In genomic region chr5:56813302-56813701, GRCh38 we compare ENCODE assay signal across 11 cellular contexts. TPM values are rescaled to one million over a fixed set of nuclear protein-coding genes. Genes with fewer than 3 reads are reported as not detected.
DNase-seq lines count a peak whose midpoint lies in the region; ATAC-seq and TF ChIP-seq lines count a peak whose summit lies in the region.
"Had no signal": no experiment of that assay in that cellular context is flagged by ENCODE, and none has a peak within 500 bp of the region (broad histone marks: within the 10 kb centered on the region; RNA-seq: fewer than 3 reads in every experiment).

No MANE protein-coding gene starts in this region.

- H3K27me3 Mint-ChIP-seq in dendritic cell treated with granulocyte-macrophage colony-stimulating factor and Interleukin-4, amounts not matched to agents 40 ng/mL and 50 ng/mL, for 4 days: no peaks in the 10 kb centered on the region

- peak overlapping the region; percentile 39 for H3K4me3 Mint-ChIP-seq in dendritic cell treated with granulocyte-macrophage colony-stimulating factor and Interleukin-4, amounts not matched to agents 40 ng/mL and 50 ng/mL, for 4 days

- no peaks in the 10 kb centered on the region for H3K9me3 Mint-ChIP-seq in dendritic cell treated with granulocyte-macrophage colony-stimulating factor and Interleukin-4, amounts not matched to agents 40 ng/mL and 50 ng/mL, for 4 days

- H3K4me2 ChIP-seq in BLaER1 (peak overlapping the region; percentile 96), PC-3 (ENCODE audit: low read length) (0 out of 2 replicates have a peak overlapping the region, but pooled peaks have one; percentile 84)

- no peaks in the 10 kb centered on the region for H3K36me3 ChIP-seq in BLaER1
- no peaks in the 10 kb centered on the region for H3K36me3 ChIP-seq in PC-3 (ENCODE audit: low read depth, low read length)
- H3K36me3 ChIP-seq: SJCRH30 had no signal

- peaks cover 24% of the 10 kb centered on the region for H3K4me1 Mint-ChIP-seq in dendritic cell treated with granulocyte-macrophage colony-stimulating factor and Interleukin-4, amounts not matched to agents 40 ng/mL and 50 ng/mL, for 4 days (ENCODE audit: low read depth)

- DNase-seq in Caki2 (ENCODE audit: low read depth) (peak; percentile 35), PC-3 (no peak), NCI-H187 (lab: John Stamatoyannopoulos, UW) (no peak), D341Med (ENCODE audit: low spot score) (no peak), COLO668 (lab: John Stamatoyannopoulos, UW; ENCODE audit: unreplicated experiment) (no peak)
- DNase-seq in central memory CD4-positive, alpha-beta T cell: no peak
- DNase-seq: foreskin melanocyte, NCI-H2029, SJCRH30 had no signal

- TF ChIP-seq CTCF in PC-3 (conservative IDR thresholded peaks at IDR 0.05; ENCODE audit: low read depth, low read length): no peak

- H3K36me3 Mint-ChIP-seq in dendritic cell treated with granulocyte-macrophage colony-stimulating factor and Interleukin-4, amounts not matched to agents 40 ng/mL and 50 ng/mL, for 4 days (ENCODE audit: low read depth): peaks cover 15% of the 10 kb centered on the region

- in situ Hi-C loops in Caki2 (cut with HindIII; ENCODE audit: low pct_unique_long_range_greater_than_20kb, low sequenced_read_pairs): no loop called here

- CTCF ChIA-PET in PC-3 (lab: Charles Lee): no interaction called here

- H3K27me3 ChIP-seq in BLaER1: no peaks in the 10 kb centered on the region
- H3K27me3 ChIP-seq in PC-3 (ENCODE audit: low read length): no peaks in the 10 kb centered on the region
- H3K27me3 ChIP-seq: SJCRH30 had no signal

- no peak overlapping the region for H2AFZ ChIP-seq in PC-3 (ENCODE audit: low read length)

- H3K4me1 ChIP-seq in BLaER1: peaks cover 30% of the 10 kb centered on the region
- no peaks in the 10 kb centered on the region; the same call in 1 of the 2 replicates for H3K4me1 ChIP-seq in PC-3 (ENCODE audit: insufficient read depth, low read length)
- H3K4me1 ChIP-seq: SJCRH30 had no signal

- no peaks in the 10 kb centered on the region for H3F3A ChIP-seq in PC-3 (ENCODE audit: low read length, unreplicated experiment)

- intact Hi-C loops in PC-3 (cut with micrococcal nuclease): no loop called here
- intact Hi-C loops in dendritic cell treated with granulocyte-macrophage colony-stimulating factor and Interleukin-4, amounts not matched to agents 40 ng/mL and 50 ng/mL, for 4 days (cut with micrococcal nuclease): loop anchor here (5.0 kb wide), 1 partner anchor 81 kb away; no protein-coding TSS in a partner anchor

- H4K20me1 ChIP-seq in BLaER1: no peaks in the 10 kb centered on the region; the same call in 1 of the 2 replicates
- H4K20me1 ChIP-seq in PC-3 (ENCODE audit: low read length): no peaks in the 10 kb centered on the region

- H3K9me3 ChIP-seq in BLaER1 (no peaks in the 10 kb centered on the region), PC-3 (ENCODE audit: low read length) (no peaks in the 10 kb centered on the region)
- H3K9me3 ChIP-seq: SJCRH30 had no signal

- POLR2A ChIA-PET in PC-3 (lab: Charles Lee; ENCODE audit: unreplicated experiment): no interaction called here

- H3K27ac ChIP-seq in BLaER1 (no peak overlapping the region), PC-3 (ENCODE audit: low read length) (no peak overlapping the region)
- H3K27ac ChIP-seq: SJCRH30 had no signal

- no peaks in the 10 kb centered on the region for H3K9me2 ChIP-seq in PC-3 (replicated peaks; ENCODE audit: low read length)

- peak overlapping the region; percentile 99; the same call in 1 of the 2 replicates for H3K9ac ChIP-seq in BLaER1
- H3K9ac ChIP-seq in PC-3 (ENCODE audit: low read length): no peak overlapping the region

- H3K27ac Mint-ChIP-seq in dendritic cell treated with granulocyte-macrophage colony-stimulating factor and Interleukin-4, amounts not matched to agents 40 ng/mL and 50 ng/mL, for 4 days: peak overlapping the region; percentile 96

- ATAC-seq in PC-3: no peak

- H3K4me3 ChIP-seq in BLaER1: peak overlapping the region; percentile 99
- H3K4me3 ChIP-seq in PC-3 (ENCODE audit: low read length): no peak overlapping the region
- H3K4me3 ChIP-seq: SJCRH30 had no signal

- peaks cover 24% of the 10 kb centered on the region for H3K79me2 ChIP-seq in PC-3 (ENCODE audit: low read length)

- no TSS peak for BruUV-seq in PC-3 (replicated peaks; lab: Mats Ljungman, UMichigan)

RNA-seq across cellular contexts. Expression of gene MAP3K1, which starts 2.0 kb away (rescaled TPM):
- 32.4 and 38.0 TPM in 2 replicates for total RNA-seq in Caki2 (2014; rRNA removed; shearing (Covaris generic); ENCODE audit: low replicate concordance)
- total RNA-seq in PC-3 (2014; rRNA removed): 4.2 and 5.7 TPM in 2 replicates
